Comparison of ENCODE assay signal across 7 cellular contexts in genomic region chr5:140549237-140550144, GRCh38. TPM values are rescaled to one million over a fixed set of nuclear protein-coding genes. Genes with fewer than 3 reads are reported as not detected.
DNase-seq lines count a peak whose midpoint lies in the region; ATAC-seq, FAIRE-seq and TF ChIP-seq lines count a peak whose summit lies in the region.

No MANE protein-coding gene starts in this region.

- H3K27me3 ChIP-seq in GM23248 (replicated peaks; ENCODE audit: insufficient read depth) (no peaks in the 10 kb centered on the region), endothelial cell of umbilical vein (ENCODE audit: control insufficient read depth in 2 of 2, insufficient read depth in 2 of 2, low read length in 2 of 2) (no peaks in the 10 kb centered on the region)

- TF ChIP-seq POLR2A in endothelial cell of umbilical vein (IDR thresholded peaks at IDR 0.05; ENCODE audit: low read depth, low read length) = peak; percentile 13

- H3K4me2 ChIP-seq in GM23248 (ENCODE audit: unreplicated experiment) = no peak overlapping the region
- no peak overlapping the region for H3K4me2 ChIP-seq in endothelial cell of umbilical vein (ENCODE audit: insufficient read depth, low read length)

- H3K36me3 Mint-ChIP-seq in natural killer cell = peaks cover 11% of the 10 kb centered on the region

- H3K9me3 ChIP-seq in GM23248 (ENCODE audit: low read depth) = no peaks in the 10 kb centered on the region
- no peaks in the 10 kb centered on the region for H3K9me3 ChIP-seq in endothelial cell of umbilical vein (replicated peaks; ENCODE audit: control insufficient read depth, insufficient read depth, low read length)

- POLR2A ChIA-PET in RWPE1 (lab: Yijun Ruan, JAX; ENCODE audit: low non-redundant PET) (interaction anchor here (0.9 to 1.0 kb wide), 3 partner anchors 8 to 98 kb away, joined by 3 to 4 read pairs (median 4); partner anchors contain the start of genes IK, NDUFA2 and SRA1), endothelial cell of umbilical vein (lab: Charles Lee) (interaction anchor here (0.6 to 2.3 kb wide), 3 partner anchors 8 to 147 kb away, joined by 3 to 7 read pairs (median 5); partner anchors contain the start of gene SRA1)

- H3K4me3 ChIP-seq in GM23248 (no peak overlapping the region), endothelial cell of umbilical vein (replicated peaks in 1 of 3; ENCODE audit: insufficient read depth in 1 of 3, low read depth in 1 of 3, low read length in 3 of 3) (no peak overlapping the region)

- H3K4me1 ChIP-seq in GM23248 (ENCODE audit: insufficient read depth) = peaks cover 27% of the 10 kb centered on the region
- H3K4me1 ChIP-seq in endothelial cell of umbilical vein (ENCODE audit: control insufficient read depth, extremely low read depth, insufficient read depth, low read length) = peaks cover 24% of the 10 kb centered on the region

- H3K79me2 ChIP-seq in GM23248 (ENCODE audit: insufficient read depth) (peaks cover 39% of the 10 kb centered on the region), endothelial cell of umbilical vein (ENCODE audit: control insufficient read depth, insufficient read depth, low read length) (peaks cover 15% of the 10 kb centered on the region)

- in situ Hi-C loops in GM23248 (cut with MboI) = no loop called here

- dilution Hi-C loops in endothelial cell of umbilical vein (cut with MboI; ENCODE audit: extremely low pct_ligation_motif_present, low sequenced_read_pairs) = no loop called here

- no peak for ATAC-seq in natural killer cell
- ATAC-seq in HG03442 (IDR thresholded peaks at IDR 0.05; ENCODE audit: unreplicated experiment) = no peak

- CTCF ChIA-PET in RWPE1 (lab: Yijun Ruan, JAX) = interaction anchor here (0.7 to 2.9 kb wide), 3 partner anchors 79 to 171 kb away, joined by 3 to 21 read pairs (median 8); partner anchors contain the start of gene TMCO6
- CTCF ChIA-PET in endothelial cell of umbilical vein (lab: Charles Lee) = interaction anchor here (0.6 to 3.9 kb wide), 5 partner anchors 12 to 192 kb away, joined by 3 to 50 read pairs (median 4); partner anchors contain the start of gene CD14

- peaks cover 42 to 46% of the 10 kb centered on the region in 2 donors for H3K4me1 Mint-ChIP-seq in natural killer cell

- H3K9me1 ChIP-seq in endothelial cell of umbilical vein (replicated peaks; ENCODE audit: control insufficient read depth, extremely low read depth, insufficient read depth, low read length) = no peaks in the 10 kb centered on the region

- H3F3A ChIP-seq in GM23248 (ENCODE audit: insufficient read depth) = peaks cover 56% of the 10 kb centered on the region

- H3K9me3 Mint-ChIP-seq in natural killer cell = no peaks in the 10 kb centered on the region

- WGBS in GM23248 (ENCODE audit: low coverage in 1 of 2, low lambda C conversion rate in 2 of 2, missing lambda C conversion rate in 2 of 2), 2 experiments = 70 to 75% methylated on average over 3 of the region's 3 CpGs

- BruUV-seq in endothelial cell of umbilical vein (replicated peaks; lab: Mats Ljungman, UMichigan) = TSS peak; percentile 22

- H4K20me1 ChIP-seq in GM23248 (ENCODE audit: insufficient read depth) = 0 out of 2 replicates have a peak, but pooled peaks cover 8% of the 10 kb centered on the region
- H4K20me1 ChIP-seq in endothelial cell of umbilical vein (replicated peaks; ENCODE audit: control insufficient read depth, extremely low read depth, insufficient read depth, low read length) = no peaks in the 10 kb centered on the region

- H3K27ac ChIP-seq in GM23248 (peak overlapping the region; percentile 95), RWPE1 (peak overlapping the region; percentile 86), endothelial cell of umbilical vein (ENCODE audit: insufficient read depth, low read depth, low read length) (no peak overlapping the region)

- H2AFZ ChIP-seq in GM23248 = no peak overlapping the region
- H2AFZ ChIP-seq in endothelial cell of umbilical vein (ENCODE audit: low read depth, low read length) = no peak overlapping the region

- FAIRE-seq in endothelial cell of umbilical vein (lab: Jason Lieb, UNC) = peak; percentile 78

- H3K9ac ChIP-seq in GM23248 (peak overlapping the region; percentile 90; the same call in 1 of the 2 replicates), endothelial cell of umbilical vein (replicated peaks; ENCODE audit: extremely low read depth, insufficient read depth, low read length) (no peak overlapping the region)

- intact Hi-C loops in endothelial cell of umbilical vein (cut with micrococcal nuclease) (no loop called here), natural killer cell (cut with micrococcal nuclease) (loop anchor here (5.0 kb wide), 1 partner anchor 153 kb away; the partner anchor contains the start of gene ZMAT2)

- no peak for TF ChIP-seq CTCF in RWPE1 (conservative IDR thresholded peaks at IDR 0.05; ENCODE audit: low read depth)
- no peak for TF ChIP-seq CTCF in endothelial cell of umbilical vein (IDR thresholded peaks at IDR 0.05; ENCODE audit: extremely low read depth in 1 of 2, insufficient read depth in 1 of 2, low read depth in 1 of 2, low read length in 2 of 2)
- no peak for TF ChIP-seq CTCF in natural killer cell (IDR thresholded peaks at IDR 0.05)

- peak overlapping the region; percentile 40 for H3K4me3 Mint-ChIP-seq in natural killer cell

- H3K27me3 Mint-ChIP-seq in natural killer cell (ENCODE audit: low read depth in 2 of 2) = no peaks in the 10 kb centered on the region

- peak overlapping the region; percentile 87 to 95 for H3K27ac Mint-ChIP-seq in natural killer cell

- H3K9me2 ChIP-seq in GM23248 (ENCODE audit: insufficient read depth) = no peaks in the 10 kb centered on the region

- H3K36me3 ChIP-seq in GM23248 (ENCODE audit: low read depth) (peaks cover 23% of the 10 kb centered on the region; the same call in 1 of the 2 replicates), endothelial cell of umbilical vein (ENCODE audit: control insufficient read depth in 2 of 2, extremely low read depth in 1 of 2, insufficient read depth in 2 of 2, low read length in 2 of 2) (peaks cover 10 to 11% of the 10 kb centered on the region in 2 experiments)

- DNase-seq in GM23248 = peak; percentile 54
- DNase-seq in RWPE1 (ENCODE audit: low spot score) = peak; percentile 23
- DNase-seq in endothelial cell of umbilical vein (ENCODE audit: low read depth, low spot score) = peak; percentile 47
- DNase-seq in natural killer cell = no peak
- no peak for DNase-seq in NCI-H1092 (lab: John Stamatoyannopoulos, UW)
- no peak for DNase-seq in kidney glomerular epithelial cell (lab: John Stamatoyannopoulos, UW)

RNA-seq across cellular contexts. Expression of gene EIF4EBP3, which starts 2.0 kb away (rescaled TPM):
- total RNA-seq in GM23248 (2014; rRNA removed; shearing (Covaris generic)) = 0.54 and 2.3 TPM in 2 replicates
- polyA plus RNA-seq in GM23248 (2016; fragmentation: Nextera tagmentation; extraction: Ambion mirVana) (14.1 and 14.5 TPM in 2 replicates), endothelial cell of umbilical vein (3.7 and 6.5 TPM in 2 replicates)
- total RNA-seq in endothelial cell of umbilical vein (7.6 and 8.8 TPM in 2 replicates), natural killer cell (1 to 10 TPM; 5.8 to 9.4 (median 6.0) TPM)
- 3.2 and 3.7 TPM in 2 replicates for polyA plus RNA-seq in endothelial cell of umbilical vein (2011; cell fraction: cytosol; rRNA removed)
- polyA plus RNA-seq in endothelial cell of umbilical vein (2011; cell fraction: nucleus; rRNA removed) = 5.2 TPM in 2 replicates
- 4.4 and 5.7 TPM in 2 replicates for polyA plus RNA-seq in endothelial cell of umbilical vein (2012)
- polyA minus RNA-seq in endothelial cell of umbilical vein = 2.0 and 3.2 TPM in 2 replicates
- polyA minus RNA-seq in endothelial cell of umbilical vein (2011; cell fraction: cytosol; rRNA and poly(A)+ RNA removed) = 2.3 TPM
- polyA minus RNA-seq in endothelial cell of umbilical vein (2011; cell fraction: nucleus; rRNA and poly(A)+ RNA removed) = 1.4 TPM in 1 of 2 replicates, not detected in the other

RNA-seq across cellular contexts. Expression of gene SRA1, which starts 7.8 kb away (rescaled TPM):
- total RNA-seq in GM23248 (2014; rRNA removed; shearing (Covaris generic)) = 41.6 and 46.2 TPM in 2 replicates
- polyA plus RNA-seq in GM23248 (2016; fragmentation: Nextera tagmentation; extraction: Ambion mirVana) (90.6 and 91.2 TPM in 2 replicates), endothelial cell of umbilical vein (17.6 and 20.3 TPM in 2 replicates)
- total RNA-seq in endothelial cell of umbilical vein (19.7 and 29.7 TPM in 2 replicates), natural killer cell (10 to 100 TPM; 42.2 to 66.4 (median 59.4) TPM)
- polyA plus RNA-seq in endothelial cell of umbilical vein (2011; cell fraction: cytosol; rRNA removed) = 25.8 and 29.7 TPM in 2 replicates
- 45.3 and 45.4 TPM in 2 replicates for polyA plus RNA-seq in endothelial cell of umbilical vein (2011; cell fraction: nucleus; rRNA removed)
- polyA plus RNA-seq in endothelial cell of umbilical vein (2012) = 22.7 and 28.2 TPM in 2 replicates
- 9.0 and 9.3 TPM in 2 replicates for polyA minus RNA-seq in endothelial cell of umbilical vein
- polyA minus RNA-seq in endothelial cell of umbilical vein (2011; cell fraction: cytosol; rRNA and poly(A)+ RNA removed) = 12.6 TPM
- polyA minus RNA-seq in endothelial cell of umbilical vein (2011; cell fraction: nucleus; rRNA and poly(A)+ RNA removed) = 7.3 and 7.7 TPM in 2 replicates

RNA-seq across cellular contexts. Expression of gene APBB3, which starts 14.9 kb away (rescaled TPM):
- 13.8 and 14.8 TPM in 2 replicates for total RNA-seq in GM23248 (2014; rRNA removed; shearing (Covaris generic))
- 13.1 and 13.2 TPM in 2 replicates for polyA plus RNA-seq in GM23248 (2016; fragmentation: Nextera tagmentation; extraction: Ambion mirVana)
- 12.1 and 13.3 TPM in 2 replicates for total RNA-seq in endothelial cell of umbilical vein
- polyA plus RNA-seq in endothelial cell of umbilical vein = 22.8 and 24.5 TPM in 2 replicates
- polyA plus RNA-seq in endothelial cell of umbilical vein (2011; cell fraction: cytosol; rRNA removed) = 4.7 and 8.4 TPM in 2 replicates
- polyA plus RNA-seq in endothelial cell of umbilical vein (2011; cell fraction: nucleus; rRNA removed) = 150 and 180 TPM in 2 replicates
- polyA plus RNA-seq in endothelial cell of umbilical vein (2012) = 8.0 and 9.9 TPM in 2 replicates
- 26.7 and 27.3 TPM in 2 replicates for polyA minus RNA-seq in endothelial cell of umbilical vein
- 6.0 TPM for polyA minus RNA-seq in endothelial cell of umbilical vein (2011; cell fraction: cytosol; rRNA and poly(A)+ RNA removed)
- polyA minus RNA-seq in endothelial cell of umbilical vein (2011; cell fraction: nucleus; rRNA and poly(A)+ RNA removed) = 21.9 and 26.3 TPM in 2 replicates
- total RNA-seq in natural killer cell = 10 to 100 TPM; 44.0 to 44.9 (median 44.4) TPM

RNA-seq across cellular contexts. Expression of gene SLC35A4, which starts 15.1 kb away (rescaled TPM):
- 11.8 and 19.6 TPM in 2 replicates for total RNA-seq in GM23248 (2014; rRNA removed; shearing (Covaris generic))
- polyA plus RNA-seq in GM23248 (2016; fragmentation: Nextera tagmentation; extraction: Ambion mirVana) = 45.2 and 49.5 TPM in 2 replicates
- 60.9 and 65.6 TPM in 2 replicates for total RNA-seq in endothelial cell of umbilical vein
- 112 and 118 TPM in 2 replicates for polyA plus RNA-seq in endothelial cell of umbilical vein
- 84.2 and 98.1 TPM in 2 replicates for polyA plus RNA-seq in endothelial cell of umbilical vein (2011; cell fraction: cytosol; rRNA removed)
- 46.0 and 48.4 TPM in 2 replicates for polyA plus RNA-seq in endothelial cell of umbilical vein (2011; cell fraction: nucleus; rRNA removed)
- 73.2 and 114 TPM in 2 replicates for polyA plus RNA-seq in endothelial cell of umbilical vein (2012)
- polyA minus RNA-seq in endothelial cell of umbilical vein = 107 and 136 TPM in 2 replicates
- polyA minus RNA-seq in endothelial cell of umbilical vein (2011; cell fraction: cytosol; rRNA and poly(A)+ RNA removed) = 36.2 TPM
- 14.7 and 29.7 TPM in 2 replicates for polyA minus RNA-seq in endothelial cell of umbilical vein (2011; cell fraction: nucleus; rRNA and poly(A)+ RNA removed)
- 10 to 100 TPM; 63.1 to 76.1 (median 72.3) TPM for total RNA-seq in natural killer cell

Comparison
In these comparisons a context has a peak if more than half of its experiments do, and no peak if none do; other contexts are left out.
1. DNase-seq: peak in GM23248 (single experiment), RWPE1 (single experiment) and endothelial cell of umbilical vein (single experiment); none in natural killer cell (single experiment), NCI-H1092 (single experiment) and kidney glomerular epithelial cell (single experiment).